Comparison of ENCODE assay signal across 11 cellular contexts in the genomic region with DNA sequence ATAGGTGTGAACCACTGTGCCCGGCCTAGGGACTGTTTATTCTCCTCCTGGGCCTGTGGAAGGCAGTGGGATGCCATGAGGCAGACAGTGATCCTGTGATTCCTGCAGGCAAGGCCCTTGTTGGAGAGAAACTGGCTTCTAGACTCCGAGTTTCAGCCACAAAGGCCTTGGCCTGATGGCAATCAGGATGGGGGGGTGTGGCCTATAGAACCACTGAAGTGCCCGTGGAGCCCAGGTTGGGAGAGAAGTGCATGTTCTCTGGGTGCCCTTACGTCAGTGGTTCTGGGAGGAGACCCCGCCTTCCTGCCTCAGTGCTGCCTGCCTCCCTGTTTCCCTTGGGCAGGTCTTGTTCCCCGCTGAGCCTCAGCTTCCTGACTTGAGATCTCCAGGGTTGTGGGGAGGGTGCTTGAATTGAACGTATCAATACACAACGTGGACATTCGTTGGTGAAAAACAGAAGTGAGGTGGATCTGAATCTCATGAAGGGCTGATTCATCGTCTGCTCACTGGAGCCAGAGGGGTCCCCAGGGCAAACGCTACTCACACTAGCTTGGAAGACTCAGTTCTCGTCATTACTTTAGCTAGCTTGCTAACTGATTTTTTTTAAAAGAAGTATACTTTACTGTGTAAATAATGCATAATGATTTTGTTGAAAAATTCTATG. TPM values are rescaled to one million over a fixed set of nuclear protein-coding genes. Genes with fewer than 3 reads are reported as not detected.
DNase-seq lines count a peak whose midpoint lies in the region; ATAC-seq, FAIRE-seq and TF ChIP-seq lines count a peak whose summit lies in the region.
"Had no signal": no experiment of that assay in that cellular context is flagged by ENCODE, and none has a peak within 500 bp of the region (broad histone marks: within the 10 kb centered on the region; RNA-seq: fewer than 3 reads in every experiment).

No MANE protein-coding gene starts in this region.

- no peak overlapping the region for H3K4me2 ChIP-seq in neural progenitor cell

- peaks cover 38 to 90% (median 56%) of the 10 kb centered on the region in 4 donors for H3K4me1 Mint-ChIP-seq in CD4-positive, CD25-positive, alpha-beta regulatory T cell
- peaks cover 37% of the 10 kb centered on the region for H3K4me1 Mint-ChIP-seq in neural progenitor cell

- no peaks in the 10 kb centered on the region for H3K27me3 Mint-ChIP-seq in CD4-positive, CD25-positive, alpha-beta regulatory T cell
- H3K27me3 Mint-ChIP-seq in neural progenitor cell (ENCODE audit: insufficient read depth, low read depth) = peaks cover 12% of the 10 kb centered on the region

- ATAC-seq in CD4-positive, CD25-positive, alpha-beta regulatory T cell (ENCODE audit: low read depth in 2 of 2) = no peak
- ATAC-seq in GM19035 (IDR thresholded peaks at IDR 0.05; ENCODE audit: unreplicated experiment) (no peak), HG03460 (IDR thresholded peaks at IDR 0.05; ENCODE audit: unreplicated experiment) (no peak)

- TF ChIP-seq CTCF in neural progenitor cell (IDR thresholded peaks at IDR 0.05) = no peak

- peak overlapping the region; percentile 97 to 99 (median 98) for H3K27ac Mint-ChIP-seq in CD4-positive, CD25-positive, alpha-beta regulatory T cell
- peak overlapping the region; percentile 40 for H3K27ac Mint-ChIP-seq in neural progenitor cell

- peak overlapping the region in 2 of 4 donors; percentile 32 to 43 for H3K4me3 Mint-ChIP-seq in CD4-positive, CD25-positive, alpha-beta regulatory T cell
- H3K4me3 Mint-ChIP-seq in neural progenitor cell = no peak overlapping the region

- DNase-seq in CD4-positive, CD25-positive, alpha-beta regulatory T cell = no peak
- DNase-seq in MV-4-11 (lab: John Stamatoyannopoulos, UW) (peak; percentile 30), brain pericyte (ENCODE audit: low read depth, low spot score) (peak; percentile 64), neural progenitor cell (ENCODE audit: low spot score) (no peak), HT-29 (ENCODE audit: low spot score) (no peak), GM12892 (ENCODE audit: insufficient read length) (no peak)
- DNase-seq: OCI-M1, right lobe of liver had no signal

- H3K9me3 ChIP-seq in CD4-positive, CD25-positive, alpha-beta regulatory T cell (ENCODE audit: control insufficient read depth in 2 of 2, low read length in 2 of 2) = no peaks in the 10 kb centered on the region
- H3K9me3 ChIP-seq in neural progenitor cell (ENCODE audit: low read depth) = no peaks in the 10 kb centered on the region
- H3K9me3 ChIP-seq: right lobe of liver had no signal

- no peaks in the 10 kb centered on the region for H3K36me3 ChIP-seq in CD4-positive, CD25-positive, alpha-beta regulatory T cell (ENCODE audit: control insufficient read depth, insufficient read depth, low read length)
- H3K36me3 ChIP-seq in neural progenitor cell = no peaks in the 10 kb centered on the region

- H3K9me3 Mint-ChIP-seq in CD4-positive, CD25-positive, alpha-beta regulatory T cell = peaks cover 0 to 2% (median 0%) of the 10 kb centered on the region in 7 donors
- no peaks in the 10 kb centered on the region for H3K9me3 Mint-ChIP-seq in neural progenitor cell

- no peak overlapping the region for H3K9ac ChIP-seq in neural progenitor cell

- no peaks in the 10 kb centered on the region for H3F3A ChIP-seq in neural progenitor cell (ENCODE audit: low read depth)

- H3K4me3 ChIP-seq in CD4-positive, CD25-positive, alpha-beta regulatory T cell (ENCODE audit: low read depth, low read length) = no peak overlapping the region
- no peak overlapping the region for H3K4me3 ChIP-seq in neural progenitor cell
- H3K4me3 ChIP-seq: right lobe of liver had no signal

- H3K27me3 ChIP-seq in CD4-positive, CD25-positive, alpha-beta regulatory T cell (ENCODE audit: control insufficient read depth, insufficient read depth, low read length) = no peaks in the 10 kb centered on the region
- H3K27me3 ChIP-seq in neural progenitor cell = no peaks in the 10 kb centered on the region
- H3K27me3 ChIP-seq: right lobe of liver had no signal

- TF ChIP-seq POLR2A in GM12892 (IDR thresholded peaks at IDR 0.05; ENCODE audit: low read depth, low read length) = no peak

- no peaks in the 10 kb centered on the region for H3K79me2 ChIP-seq in neural progenitor cell (ENCODE audit: low read depth)

- no peak for FAIRE-seq in GM12892 (lab: Jason Lieb, UNC)
- FAIRE-seq: G401.6 had no signal

- H4K20me1 ChIP-seq in neural progenitor cell (ENCODE audit: low read depth) = no peaks in the 10 kb centered on the region

- peaks cover 72% of the 10 kb centered on the region for H3K4me1 ChIP-seq in CD4-positive, CD25-positive, alpha-beta regulatory T cell (ENCODE audit: control insufficient read depth, insufficient read depth, low read length, poor library complexity, severe bottlenecking)
- H3K4me1 ChIP-seq in neural progenitor cell = no peaks in the 10 kb centered on the region

- H3K36me3 Mint-ChIP-seq in CD4-positive, CD25-positive, alpha-beta regulatory T cell = peaks cover 4% of the 10 kb centered on the region
- H3K36me3 Mint-ChIP-seq in neural progenitor cell = no peaks in the 10 kb centered on the region

- peak overlapping the region; percentile 35 for H3K27ac ChIP-seq in CD4-positive, CD25-positive, alpha-beta regulatory T cell (ENCODE audit: insufficient read depth, low read length, poor library complexity, severe bottlenecking)
- H3K27ac ChIP-seq in neural progenitor cell = no peak overlapping the region

- H2AFZ ChIP-seq in neural progenitor cell (replicated peaks) = no peak overlapping the region

RNA-seq across cellular contexts. Expression of gene IRAK2, which starts 31.8 kb away (rescaled TPM):
- 3.6 TPM for total RNA-seq in CD4-positive, CD25-positive, alpha-beta regulatory T cell
- polyA plus RNA-seq in CD4-positive, CD25-positive, alpha-beta regulatory T cell = 1 to 10 TPM in 3 of 4 donors, under 1 TPM in 1; 0.68 to 3.7 (median 2.8) TPM
- 0.26 and 0.50 TPM in 2 replicates for total RNA-seq in neural progenitor cell (ENCODE audit: low replicate concordance)
- 4.9 and 5.7 TPM in 2 replicates for total RNA-seq in HT-29 (2014; rRNA removed; shearing (Covaris generic))
- polyA plus RNA-seq in GM12892 (2012; ENCODE audit: missing spikeins) = 4.7 TPM

RNA-seq across cellular contexts. Expression of gene TATDN2, which starts 51.7 kb away (rescaled TPM):
- 86.5 TPM for total RNA-seq in CD4-positive, CD25-positive, alpha-beta regulatory T cell
- 10 to 100 TPM; 10.2 to 17.4 (median 12.6) TPM for polyA plus RNA-seq in CD4-positive, CD25-positive, alpha-beta regulatory T cell
- 11.7 and 14.9 TPM in 2 replicates for total RNA-seq in neural progenitor cell (ENCODE audit: low replicate concordance)
- 6.7 and 6.8 TPM in 2 replicates for total RNA-seq in HT-29 (2014; rRNA removed; shearing (Covaris generic))
- polyA plus RNA-seq in GM12892 (2012; ENCODE audit: missing spikeins) = 19.4 TPM

RNA-seq across cellular contexts. Expression of gene VHL, which starts 54.9 kb away (rescaled TPM):
- 76.6 TPM for total RNA-seq in CD4-positive, CD25-positive, alpha-beta regulatory T cell
- polyA plus RNA-seq in CD4-positive, CD25-positive, alpha-beta regulatory T cell = 10 to 100 TPM in 3 of 4 donors, 1 to 10 TPM in 1; 5.9 to 17.3 (median 12.1) TPM
- total RNA-seq in neural progenitor cell (ENCODE audit: low replicate concordance) = 86.0 and 86.3 TPM in 2 replicates
- total RNA-seq in HT-29 (2014; rRNA removed; shearing (Covaris generic)) = 24.8 and 27.4 TPM in 2 replicates
- 36.6 TPM for polyA plus RNA-seq in GM12892 (2012; ENCODE audit: missing spikeins)

Comparison
In these comparisons a context has a peak if more than half of its experiments do, and no peak if none do; other contexts are left out.
1. DNase-seq: peak in MV-4-11 (single experiment) and brain pericyte (single experiment); none in CD4-positive, CD25-positive, alpha-beta regulatory T cell (0 of 3), neural progenitor cell (single experiment), HT-29 (single experiment) and GM12892 (single experiment).